ENCODE assay signal across 1 cellular context in genomic region chr7:84847790-84848189, GRCh38.
TF ChIP-seq lines count a peak whose summit lies in the region.

No MANE protein-coding gene starts in this region.

TF ChIP-seq in GM12878, 131 proteins besides CTCF, POLR2A, EP300 and RAD21 (continued from another document):
- TF ChIP-seq, protein P1, sequence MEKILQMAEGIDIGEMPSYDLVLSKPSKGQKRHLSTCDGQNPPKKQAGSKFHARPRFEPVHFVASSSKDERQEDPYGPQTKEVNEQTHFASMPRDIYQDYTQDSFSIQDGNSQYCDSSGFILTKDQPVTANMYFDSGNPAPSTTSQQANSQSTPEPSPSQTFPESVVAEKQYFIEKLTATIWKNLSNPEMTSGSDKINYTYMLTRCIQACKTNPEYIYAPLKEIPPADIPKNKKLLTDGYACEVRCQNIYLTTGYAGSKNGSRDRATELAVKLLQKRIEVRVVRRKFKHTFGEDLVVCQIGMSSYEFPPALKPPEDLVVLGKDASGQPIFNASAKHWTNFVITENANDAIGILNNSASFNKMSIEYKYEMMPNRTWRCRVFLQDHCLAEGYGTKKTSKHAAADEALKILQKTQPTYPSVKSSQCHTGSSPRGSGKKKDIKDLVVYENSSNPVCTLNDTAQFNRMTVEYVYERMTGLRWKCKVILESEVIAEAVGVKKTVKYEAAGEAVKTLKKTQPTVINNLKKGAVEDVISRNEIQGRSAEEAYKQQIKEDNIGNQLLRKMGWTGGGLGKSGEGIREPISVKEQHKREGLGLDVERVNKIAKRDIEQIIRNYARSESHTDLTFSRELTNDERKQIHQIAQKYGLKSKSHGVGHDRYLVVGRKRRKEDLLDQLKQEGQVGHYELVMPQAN (conservative IDR thresholded peaks at IDR 0.05): no peak
- TF ChIP-seq SMAD5 (IDR thresholded peaks at IDR 0.05; ENCODE audit: low read depth) (no peak), USF1 (IDR thresholded peaks at IDR 0.05; ENCODE audit: borderline replicate concordance, extremely low read length, insufficient read depth, low read depth, low read length) (no peak), TARDBP (IDR thresholded peaks at IDR 0.05; ENCODE audit: borderline replicate concordance) (no peak), CHD4 (IDR thresholded peaks at IDR 0.05) (no peak), ZBTB33 (IDR thresholded peaks at IDR 0.05) (no peak), TCF12 (IDR thresholded peaks at IDR 0.05; ENCODE audit: low read depth, low read length) (no peak), NR2C2 (IDR thresholded peaks at IDR 0.05; ENCODE audit: borderline replicate concordance, control insufficient read depth, insufficient read length, low read depth) (no peak), ETV6 (conservative IDR thresholded peaks at IDR 0.05 in 1 of 2, IDR thresholded peaks at IDR 0.05 in 1 of 2; ENCODE audit: borderline replicate concordance in 1 of 2, low read depth in 1 of 2) (no peak), JUNB (IDR thresholded peaks at IDR 0.05) (no peak), POLR2AphosphoS5 (IDR thresholded peaks at IDR 0.05; ENCODE audit: low read length) (no peak), ZNF274 (IDR thresholded peaks at IDR 0.05; ENCODE audit: insufficient read depth, insufficient read length) (no peak), MXI1 (IDR thresholded peaks at IDR 0.05; ENCODE audit: low read depth, low read length) (no peak), STAT1 (conservative IDR thresholded peaks at IDR 0.05) (no peak), HDGF (IDR thresholded peaks at IDR 0.05) (no peak), SUZ12 (IDR thresholded peaks at IDR 0.05; ENCODE audit: unreplicated experiment) (no peak), MTA2 (IDR thresholded peaks at IDR 0.05; ENCODE audit: low read depth) (no peak), TCF3 (IDR thresholded peaks at IDR 0.05; ENCODE audit: borderline replicate concordance, insufficient read depth, low read depth, low read length) (no peak)
